In genomic region chr2:177772529-177772928, GRCh38 we compare ENCODE assay signal across 8 cellular contexts.
A peak's percentile ranks its signal among the peaks of the same experiment; 100 is the strongest.
DNase-seq lines count a peak whose midpoint lies in the region; ATAC-seq and TF ChIP-seq lines count a peak whose summit lies in the region.

No MANE protein-coding gene starts in this region.

- H3K36me3 ChIP-seq in adrenal gland (replicated peaks in 1 of 2) (no peaks in the 10 kb centered on the region), lower lobe of right lung (no peaks in the 10 kb centered on the region)

- H3K4me3 ChIP-seq in adrenal gland (no peak overlapping the region), lower lobe of right lung (no peak overlapping the region)

- peak; percentile 67 for DNase-seq in DMS 273 (lab: John Stamatoyannopoulos, UW; ENCODE audit: unreplicated experiment)
- no peak for DNase-seq in DMS 273 treated with DMSO at 0.1 percent for 48 hours (lab: John Stamatoyannopoulos, UW)
- DNase-seq in KBM-7, result peak; percentile 68
- DNase-seq in adrenal gland, result peak in 1 of 7 donors; percentile 28
- DNase-seq in lower lobe of right lung, result no peak
- DNase-seq in hippocampal formation (lab: John Stamatoyannopoulos, UW), result no peak

- in situ Hi-C loops in KBM-7 (cut with MboI; ENCODE audit: low pct_unique_long_range_greater_than_20kb, low sequenced_read_pairs), result no loop called here

- TF ChIP-seq CTCF in adrenal gland (IDR thresholded peaks at IDR 0.05) (peak; percentile 22 to 61 (median 40)), lower lobe of right lung (IDR thresholded peaks at IDR 0.05) (peak; percentile 49)

- H3K9me3 ChIP-seq in adrenal gland (replicated peaks in 1 of 3) (no peaks in the 10 kb centered on the region), lower lobe of right lung (no peaks in the 10 kb centered on the region)

- H3K27ac ChIP-seq in adrenal gland (no peak overlapping the region), lower lobe of right lung (no peak overlapping the region)

- intact Hi-C loops in adrenal gland (cut with DNase I), result no loop called here
- intact Hi-C loops in lower lobe of right lung (cut with DNase I), result no loop called here

- ATAC-seq in lower lobe of right lung (no peak), GM21367 (IDR thresholded peaks at IDR 0.05; ENCODE audit: unreplicated experiment) (no peak), GM19395 (IDR thresholded peaks at IDR 0.05; ENCODE audit: unreplicated experiment) (no peak)

- no peaks in the 10 kb centered on the region for H3K27me3 ChIP-seq in adrenal gland
- H3K27me3 ChIP-seq in lower lobe of right lung (ENCODE audit: low read depth), result no peaks in the 10 kb centered on the region

- no peak for TF ChIP-seq POLR2A in adrenal gland (IDR thresholded peaks at IDR 0.05)

- H3K4me1 ChIP-seq in adrenal gland (replicated peaks in 1 of 2) (no peaks in the 10 kb centered on the region), lower lobe of right lung (no peaks in the 10 kb centered on the region)

Comparison
In these comparisons a context has a peak if more than half of its experiments do, and no peak if none do; other contexts are left out.
1. DNase-seq: peak in DMS 273 (single experiment) and KBM-7 (single experiment); none in DMS 273 treated with DMSO at 0.1 percent for 48 hours (single experiment), lower lobe of right lung (single experiment) and hippocampal formation (0 of 2).